In genomic region chr4:141660880-141661279, GRCh38 we compare ENCODE assay signal across 25 cellular contexts.
"Had no signal": no experiment of that assay in that cellular context is flagged by ENCODE, and none has a peak within 500 bp of the region (broad histone marks: within the 10 kb centered on the region; RNA-seq: fewer than 3 reads in every experiment).

No MANE protein-coding gene starts in this region.

- H3K27me3 Mint-ChIP-seq: activated CD4-positive, alpha-beta memory T cell treated with anti-CD3 and anti-CD28 coated beads for 36 hours; brain; stimulated activated naive CD8-positive, alpha-beta T cell treated with anti-CD3 and anti-CD28 coated beads, Interleukin-15, Interleukin-2, amounts not matched to agents 100 ng/mL and 50 ng/mL, for 24 hours had no signal

- DNase-seq: activated CD4-positive, alpha-beta memory T cell treated with anti-CD3 and anti-CD28 coated beads for 36 hours; activated CD4-positive, alpha-beta T cell treated with anti-CD3 and anti-CD28 coated beads for 4 hours; activated effector memory CD4-positive, alpha-beta T cell treated with Interleukin-2 at 50 U/mL for 16 hours; activated naive CD4-positive, alpha-beta T cell treated with anti-CD3 and anti-CD28 coated beads for 36 hours; activated T-cell treated with anti-CD3 and anti-CD28 coated beads, Interleukin-2, amount 50 U/mL, for 48 hours; aorta; erythroblast; foreskin melanocyte; glutamatergic neuron; immature natural killer cell; kidney glomerular epithelial cell; left ventricle myocardium inferior; naive thymus-derived CD4-positive, alpha-beta T cell; ovary; stimulated activated CD4-positive, alpha-beta T cell treated with anti-CD3 and anti-CD28 coated beads, Interleukin-4, amount 100 ng/mL, for 4 hours; tibial artery had no signal

- H3K27ac Mint-ChIP-seq: activated CD4-positive, alpha-beta memory T cell treated with anti-CD3 and anti-CD28 coated beads for 36 hours; activated naive CD4-positive, alpha-beta T cell treated with anti-CD3 and anti-CD28 coated beads for 36 hours; brain; immature natural killer cell; naive thymus-derived CD4-positive, alpha-beta T cell; stimulated activated naive CD8-positive, alpha-beta T cell treated with anti-CD3 and anti-CD28 coated beads, Interleukin-15, Interleukin-2, amounts not matched to agents 100 ng/mL and 50 ng/mL, for 24 hours; T-helper 2 cell treated with Interferon-gamma antibody and Interleukin-4, amounts not matched to agents 5 μg/mL and 100 μg/mL, for 36 hours; WTC11 had no signal

- H3K27me3 ChIP-seq: hepatocyte, ovary, right atrium auricular region, tibial artery had no signal

- H3K9me3 ChIP-seq: left ventricle myocardium inferior, ovary, prostate gland, right atrium auricular region, tibial artery had no signal

- H2AFZ ChIP-seq: hepatocyte had no signal

- H3K4me2 ChIP-seq: hepatocyte had no signal

- H3K4me1 ChIP-seq: left ventricle myocardium inferior, prostate gland, right atrium auricular region, tibial artery had no signal

- H3K4me1 Mint-ChIP-seq: brain, WTC11 had no signal

- H3K36me3 ChIP-seq: left ventricle myocardium inferior, ovary, prostate gland, right atrium auricular region, tibial artery had no signal

- H3K4me3 ChIP-seq: hepatocyte, left ventricle myocardium inferior, ovary, prostate gland, right atrium auricular region, tibial artery had no signal

- FAIRE-seq: endometrium, TTC549 had no signal

- ATAC-seq: naive thymus-derived CD4-positive, alpha-beta T cell; WTC11 had no signal

- H3K36me3 Mint-ChIP-seq: activated CD4-positive, alpha-beta memory T cell treated with anti-CD3 and anti-CD28 coated beads for 36 hours; brain; immature natural killer cell; naive thymus-derived CD4-positive, alpha-beta T cell; WTC11 had no signal

- H3K4me3 Mint-ChIP-seq: activated CD4-positive, alpha-beta memory T cell treated with anti-CD3 and anti-CD28 coated beads for 36 hours; activated naive CD4-positive, alpha-beta T cell treated with anti-CD3 and anti-CD28 coated beads for 36 hours; brain; immature natural killer cell; naive thymus-derived CD4-positive, alpha-beta T cell; stimulated activated naive CD8-positive, alpha-beta T cell treated with anti-CD3 and anti-CD28 coated beads, Interleukin-15, Interleukin-2, amounts not matched to agents 100 ng/mL and 50 ng/mL, for 24 hours; T-helper 2 cell treated with Interferon-gamma antibody and Interleukin-4, amounts not matched to agents 5 μg/mL and 100 μg/mL, for 36 hours; WTC11 had no signal

- H3K9me3 Mint-ChIP-seq: activated CD4-positive, alpha-beta memory T cell treated with anti-CD3 and anti-CD28 coated beads for 36 hours; activated naive CD4-positive, alpha-beta T cell treated with anti-CD3 and anti-CD28 coated beads for 36 hours; brain; immature natural killer cell; naive thymus-derived CD4-positive, alpha-beta T cell; stimulated activated naive CD8-positive, alpha-beta T cell treated with anti-CD3 and anti-CD28 coated beads, Interleukin-15, Interleukin-2, amounts not matched to agents 100 ng/mL and 50 ng/mL, for 24 hours; T-helper 2 cell treated with Interferon-gamma antibody and Interleukin-4, amounts not matched to agents 5 μg/mL and 100 μg/mL, for 36 hours; WTC11 had no signal

- H3K79me2 ChIP-seq: hepatocyte had no signal

- H3K27ac ChIP-seq: hepatocyte, left ventricle myocardium inferior, ovary, prostate gland, right atrium auricular region, tibial artery had no signal
